In genomic region chr3:184262166-184262926, GRCh38 we compare ENCODE assay signal across 8 cellular contexts. TPM values are rescaled to one million over a fixed set of nuclear protein-coding genes. Genes with fewer than 3 reads are reported as not detected.
DNase-seq lines count a peak whose midpoint lies in the region; ATAC-seq and TF ChIP-seq lines count a peak whose summit lies in the region.

No MANE protein-coding gene starts in this region.

- H3K4me2 ChIP-seq in MM.1S (ENCODE audit: low read depth, low read length) = peak overlapping the region; percentile 94

- H3K4me3 ChIP-seq in MM.1S (ENCODE audit: low read length) (peak overlapping the region; percentile 66), fibroblast of pulmonary artery (replicated peaks; ENCODE audit: low read depth, low read length) (peak overlapping the region; percentile 59)

- POLR2A ChIA-PET in WTC11 (lab: Charles Lee) = interaction anchor here (0.6 kb wide), 1 partner anchor 835 kb away, joined by 4 read pairs; no protein-coding TSS in a partner anchor

- DNase-seq in COLO668 (lab: John Stamatoyannopoulos, UW; ENCODE audit: unreplicated experiment) (peak; percentile 68), MM.1S (no peak), WTC11 (ENCODE audit: low spot score) (peak; percentile 36), fibroblast of pulmonary artery (ENCODE audit: low read depth) (peak; percentile 18), ecto neural progenitor cell (ENCODE audit: low spot score) (no peak)
- peak; percentile 23 to 40 for DNase-seq in stimulated activated CD4-positive, alpha-beta T cell treated with anti-CD3 and anti-CD28 coated beads, Interleukin-4, amount 100 ng/mL, for 4 hours

- H3K9me2 ChIP-seq in MM.1S (replicated peaks; ENCODE audit: insufficient read depth, low read length) = no peaks in the 10 kb centered on the region

- peak overlapping the region; percentile 62 for H2AFZ ChIP-seq in MM.1S (ENCODE audit: low read length)

- no peaks in the 10 kb centered on the region for H3K36me3 ChIP-seq in MM.1S (replicated peaks; ENCODE audit: insufficient read depth, low read length)

- peaks cover 12% of the 10 kb centered on the region for H3K4me1 Mint-ChIP-seq in WTC11

- TF ChIP-seq CTCF in MM.1S (IDR thresholded peaks at IDR 0.05; ENCODE audit: low read length) (no peak), WTC11 (IDR thresholded peaks at IDR 0.05) (no peak), fibroblast of pulmonary artery (IDR thresholded peaks at IDR 0.05; ENCODE audit: low read length, missing control alignments) (no peak)

- no peaks in the 10 kb centered on the region for H3K79me2 ChIP-seq in MM.1S (ENCODE audit: low read length)

- H3K9ac ChIP-seq in MM.1S (ENCODE audit: low read length) = peak overlapping the region; percentile 1; the same call in 1 of the 2 replicates

- H3K4me3 Mint-ChIP-seq in WTC11 = peak overlapping the region; percentile 78

- H3K4me1 ChIP-seq in MM.1S (ENCODE audit: low read length) = peaks cover 10% of the 10 kb centered on the region

- peaks cover 3% of the 10 kb centered on the region; the same call in 1 of the 2 replicates for H3K36me3 Mint-ChIP-seq in WTC11

- H3K9me3 ChIP-seq in MM.1S (replicated peaks; ENCODE audit: insufficient read depth, low read length) = no peaks in the 10 kb centered on the region

- CTCF ChIA-PET in WTC11 (lab: Charles Lee) = interaction anchor here (0.7 to 4.4 kb wide), 15 partner anchors 9 to 358 kb away, joined by 3 to 28 read pairs (median 5); partner anchors contain the start of genes ABCC5, ABCF3 and EEF1AKMT4

- peaks cover 7% of the 10 kb centered on the region for H4K20me1 ChIP-seq in MM.1S (ENCODE audit: insufficient read depth, low read length)

- H3K27me3 Mint-ChIP-seq in WTC11 (ENCODE audit: low read depth) = peaks cover 76% of the 10 kb centered on the region

- H3K27me3 ChIP-seq in MM.1S (replicated peaks; ENCODE audit: insufficient read depth, low read length) = peaks cover 30% of the 10 kb centered on the region

- peaks cover 7% of the 10 kb centered on the region for H3F3A ChIP-seq in MM.1S (ENCODE audit: insufficient read depth, low read length)

- no peak overlapping the region for H3K27ac ChIP-seq in MM.1S (ENCODE audit: low read length)

- peaks cover 4% of the 10 kb centered on the region for H3K9me3 Mint-ChIP-seq in WTC11

- ATAC-seq in WTC11 (0 out of 2 replicates have a peak, but pooled peaks have one; percentile 1), HG02588 (IDR thresholded peaks at IDR 0.05; ENCODE audit: unreplicated experiment) (no peak), HG02610 (IDR thresholded peaks at IDR 0.05; ENCODE audit: unreplicated experiment) (no peak)

- H3K27ac Mint-ChIP-seq in WTC11 = peak overlapping the region; percentile 12; the same call in 1 of the 2 replicates

TF ChIP-seq in WTC11, 78 proteins besides CTCF, POLR2A, EP300 and RAD21:
- TF ChIP-seq ZBTB21 (CRISPR knock-in tag; IDR thresholded peaks at IDR 0.05; ENCODE audit: borderline replicate concordance) (0 out of 2 replicates have a peak, but pooled peaks have one; percentile 52), RELA (CRISPR knock-in tag; IDR thresholded peaks at IDR 0.05; ENCODE audit: borderline replicate concordance) (no peak)

RNA-seq across cellular contexts. Expression of gene CAMK2N2, which starts 1.0 kb away (rescaled TPM):
- total RNA-seq in WTC11 (2021) = 10.5 to 13.1 TPM (median 11.5 TPM) in 3 replicates

RNA-seq across cellular contexts. Expression of gene EEF1AKMT4, which starts 12.9 kb away (rescaled TPM):
- 11.3 to 11.8 TPM (median 11.4 TPM) in 3 replicates for total RNA-seq in WTC11 (2021)

RNA-seq across cellular contexts. Expression of gene ECE2, which starts 13.5 kb away (rescaled TPM):
- total RNA-seq in WTC11 (2021) = 0.46 to 1.2 TPM (median 0.64 TPM) in 3 replicates

RNA-seq across cellular contexts. Expression of gene ALG3, which starts 13.6 kb away (rescaled TPM):
- 57.3 to 60.0 TPM (median 58.7 TPM) in 3 replicates for total RNA-seq in WTC11 (2021)

RNA-seq across cellular contexts. Expression of gene VWA5B2, which starts 33.0 kb away (rescaled TPM):
- total RNA-seq in WTC11 (2021) = 0.44 to 0.57 TPM (median 0.55 TPM) in 3 replicates

Comparison
In these comparisons a context has a peak if more than half of its experiments do, and no peak if none do; other contexts are left out.
1. DNase-seq: peak in COLO668 (single experiment), WTC11 (single experiment), fibroblast of pulmonary artery (single experiment) and stimulated activated CD4-positive, alpha-beta T cell treated with anti-CD3 and anti-CD28 coated beads, Interleukin-4, amount 100 ng/mL, for 4 hours (2 of 2); none in MM.1S (single experiment) and ecto neural progenitor cell (single experiment).